ENCODE assay signal across 9 cellular contexts in genomic region chr22:20571531-20572007, GRCh38.
DNase-seq lines count a peak whose midpoint lies in the region; ATAC-seq and TF ChIP-seq lines count a peak whose summit lies in the region.
"Had no signal": no experiment of that assay in that cellular context is flagged by ENCODE, and none has a peak within 500 bp of the region (broad histone marks: within the 10 kb centered on the region; RNA-seq: fewer than 3 reads in every experiment).

No MANE protein-coding gene starts in this region.

- TF ChIP-seq CTCF in brain microvascular endothelial cell (IDR thresholded peaks at IDR 0.05; ENCODE audit: low read depth, low read length, missing control alignments) (peak; percentile 87), upper lobe of left lung (IDR thresholded peaks at IDR 0.05) (peak in 5 of 6 experiments; percentile 33 to 67 (median 54))

- in situ Hi-C loops in brain microvascular endothelial cell (cut with HindIII; ENCODE audit: low pct_ligation_motif_present, low sequenced_read_pairs): no loop called here

- H3K4me1 ChIP-seq in mesenchymal stem cell (ENCODE audit: control insufficient read depth, insufficient read depth, low read depth, low read length): peaks cover 47% of the 10 kb centered on the region
- H3K4me1 ChIP-seq in upper lobe of left lung: peaks cover 46 to 59% (median 51%) of the 10 kb centered on the region in 4 donors

- peaks cover 87% of the 10 kb centered on the region for H3K36me3 ChIP-seq in brain microvascular endothelial cell (replicated peaks)
- H3K36me3 ChIP-seq in mesenchymal stem cell (ENCODE audit: control insufficient read depth in 1 of 2, insufficient read depth in 2 of 2, low read depth in 1 of 2, low read length in 2 of 2): peaks cover 73 to 85% of the 10 kb centered on the region in 2 experiments
- H3K36me3 ChIP-seq in upper lobe of left lung: peaks cover 27 to 96% (median 72%) of the 10 kb centered on the region in 4 donors

- no peak overlapping the region for H3K23ac ChIP-seq in mesenchymal stem cell (ENCODE audit: low read length in 2 of 2)

- no peak overlapping the region for H2BK5ac ChIP-seq in mesenchymal stem cell (ENCODE audit: low read depth, low read length, poor library complexity, severe bottlenecking)

- WGBS in mesenchymal stem cell: 73% methylated on average over 4 of the region's 4 CpGs
- 76 to 83% methylated on average over 4 of the region's 4 CpGs for WGBS in upper lobe of left lung, 2 donors

- H3K27ac Mint-ChIP-seq in T-helper 2 cell treated with Interferon-gamma antibody and Interleukin-4, amounts not matched to agents 5 μg/mL and 100 μg/mL, for 36 hours: peak overlapping the region; percentile 39

- H3K27me3 ChIP-seq in brain microvascular endothelial cell (replicated peaks) (no peaks in the 10 kb centered on the region), mesenchymal stem cell (ENCODE audit: control insufficient read depth in 1 of 2, insufficient read depth in 1 of 2, low read length in 2 of 2) (no peaks in the 10 kb centered on the region), upper lobe of left lung (no peaks in the 10 kb centered on the region)
- H3K27me3 ChIP-seq: BLaER1 had no signal

- no peak overlapping the region for H2BK15ac ChIP-seq in mesenchymal stem cell (ENCODE audit: low read depth, poor library complexity, severe bottlenecking)

- no peak for ATAC-seq in upper lobe of left lung (ENCODE audit: low FRiP score in 2 of 2)
- no peak for ATAC-seq in HG02678 (IDR thresholded peaks at IDR 0.05; ENCODE audit: unreplicated experiment)
- no peak for ATAC-seq in HG03196 (IDR thresholded peaks at IDR 0.05; ENCODE audit: unreplicated experiment)

- H3K18ac ChIP-seq in mesenchymal stem cell (ENCODE audit: low read depth in 1 of 2, low read length in 2 of 2): no peak overlapping the region

- H3K4ac ChIP-seq in mesenchymal stem cell (ENCODE audit: low read depth in 1 of 2, low read length in 2 of 2): no peak overlapping the region

- H3K27ac ChIP-seq in brain microvascular endothelial cell (no peak overlapping the region), mesenchymal stem cell (ENCODE audit: low read length, poor library complexity, severe bottlenecking) (no peak overlapping the region), upper lobe of left lung (peak overlapping the region in 3 of 4 donors; percentile 24 to 69 (median 31))
- H3K27ac ChIP-seq: BLaER1 had no signal

- H3K4me3 ChIP-seq in brain microvascular endothelial cell (ENCODE audit: low read depth, low read length): no peak overlapping the region
- no peak overlapping the region for H3K4me3 ChIP-seq in mesenchymal stem cell (ENCODE audit: insufficient read depth in 1 of 2, low read depth in 1 of 2, low read length in 2 of 2)
- H3K4me3 ChIP-seq in upper lobe of left lung: no peak overlapping the region
- H3K4me3 ChIP-seq: BLaER1 had no signal

- peaks cover 42% of the 10 kb centered on the region for H3K79me1 ChIP-seq in mesenchymal stem cell (replicated peaks; ENCODE audit: low read length, poor library complexity, severe bottlenecking)

- no peak overlapping the region for H2AK5ac ChIP-seq in mesenchymal stem cell (ENCODE audit: low read length, severe bottlenecking)

- DNase-seq in DMS53 (lab: John Stamatoyannopoulos, UW): peak; percentile 12
- no peak for DNase-seq in DMS53 treated with DMSO at 0.1 percent for 48 hours (lab: John Stamatoyannopoulos, UW; ENCODE audit: unreplicated experiment)
- no peak for DNase-seq in T-helper 2 cell treated with Interferon-gamma antibody and Interleukin-4, amounts not matched to agents 5 μg/mL and 100 μg/mL, for 36 hours (ENCODE audit: low spot score)
- no peak for DNase-seq in brain microvascular endothelial cell
- peak; percentile 38 for DNase-seq in mesenchymal stem cell
- no peak for DNase-seq in upper lobe of left lung

- H4K8ac ChIP-seq in mesenchymal stem cell (ENCODE audit: low read length): no peak overlapping the region

- H2BK12ac ChIP-seq in mesenchymal stem cell (ENCODE audit: low read length in 2 of 2): no peak overlapping the region

- no peak overlapping the region for H3K14ac ChIP-seq in mesenchymal stem cell (ENCODE audit: low read length in 2 of 2)

- H2AFZ ChIP-seq in mesenchymal stem cell (ENCODE audit: low read depth, low read length): no peak overlapping the region

- no peak overlapping the region for H3K9ac ChIP-seq in mesenchymal stem cell (ENCODE audit: low read length)
- H3K9ac ChIP-seq: BLaER1 had no signal

- H3K9me3 Mint-ChIP-seq in T-helper 2 cell treated with Interferon-gamma antibody and Interleukin-4, amounts not matched to agents 5 μg/mL and 100 μg/mL, for 36 hours: no peaks in the 10 kb centered on the region

- peaks cover 81% of the 10 kb centered on the region for H3K36me3 Mint-ChIP-seq in T-helper 2 cell treated with Interferon-gamma antibody and Interleukin-4, amounts not matched to agents 5 μg/mL and 100 μg/mL, for 36 hours (ENCODE audit: low read depth)

- no peak for TF ChIP-seq EP300 in upper lobe of left lung (IDR thresholded peaks at IDR 0.05)

- peaks cover 55% of the 10 kb centered on the region for H3K4me1 Mint-ChIP-seq in T-helper 2 cell treated with Interferon-gamma antibody and Interleukin-4, amounts not matched to agents 5 μg/mL and 100 μg/mL, for 36 hours (ENCODE audit: low read depth)

- no peaks in the 10 kb centered on the region for H3K9me3 ChIP-seq in mesenchymal stem cell (ENCODE audit: control insufficient read depth, low read length)
- no peaks in the 10 kb centered on the region for H3K9me3 ChIP-seq in upper lobe of left lung
- H3K9me3 ChIP-seq: BLaER1 had no signal

- no peak overlapping the region for H3K4me2 ChIP-seq in mesenchymal stem cell (ENCODE audit: low read length, poor library complexity, severe bottlenecking)
- H3K4me2 ChIP-seq: BLaER1 had no signal

- no peaks in the 10 kb centered on the region for H3K27me3 Mint-ChIP-seq in T-helper 2 cell treated with Interferon-gamma antibody and Interleukin-4, amounts not matched to agents 5 μg/mL and 100 μg/mL, for 36 hours (ENCODE audit: low read depth)

- H3K4me3 Mint-ChIP-seq in T-helper 2 cell treated with Interferon-gamma antibody and Interleukin-4, amounts not matched to agents 5 μg/mL and 100 μg/mL, for 36 hours: peak overlapping the region; percentile 8

- TF ChIP-seq POLR2A in upper lobe of left lung (IDR thresholded peaks at IDR 0.05): no peak

- no peak overlapping the region for H4K91ac ChIP-seq in mesenchymal stem cell (ENCODE audit: low read length)

- H2BK120ac ChIP-seq in mesenchymal stem cell (ENCODE audit: low read depth, low read length): no peak overlapping the region

Comparison
In these comparisons a context has a peak if more than half of its experiments do, and no peak if none do; other contexts are left out.
1. DNase-seq: peak in DMS53 (single experiment) and mesenchymal stem cell (single experiment); none in DMS53 treated with DMSO at 0.1 percent for 48 hours (single experiment), T-helper 2 cell treated with Interferon-gamma antibody and Interleukin-4, amounts not matched to agents 5 μg/mL and 100 μg/mL, for 36 hours (single experiment), brain microvascular endothelial cell (single experiment) and upper lobe of left lung (0 of 2).
2. H3K27ac ChIP-seq: peak in upper lobe of left lung (3 of 4); none in brain microvascular endothelial cell (single experiment) and mesenchymal stem cell (single experiment).